Comparison of ENCODE assay signal across 28 cellular contexts in genomic region chr4:96526625-96527024, GRCh38.
"Had no signal": no experiment of that assay in that cellular context is flagged by ENCODE, and none has a peak within 500 bp of the region (broad histone marks: within the 10 kb centered on the region; RNA-seq: fewer than 3 reads in every experiment).

No MANE protein-coding gene starts in this region.

- H3K4me1 Mint-ChIP-seq: stimulated activated effector memory CD8-positive, alpha-beta T cell treated with anti-CD3 and anti-CD28 coated beads, Interleukin-12 subunit alpha, Interleukin-12 subunit beta, amount 100 ng/mL, for 72 hours; stimulated activated memory B cell treated with anti-CD40 and anti-IgM and Interleukin-4, amounts not matched to agents 10 μg/mL and 1 μg/mL and 100 μg/mL, for 72 hours; stimulated activated naive B cell treated with anti-CD40 and anti-IgM and Interleukin-4, amounts not matched to agents 10 μg/mL and 1 μg/mL and 100 μg/mL, for 72 hours; stimulated activated naive CD8-positive, alpha-beta T cell treated with anti-CD3 and anti-CD28 coated beads, Interleukin-15, amount 100 ng/mL, for 72 hours had no signal

- H3K36me3 Mint-ChIP-seq: stimulated activated effector memory CD8-positive, alpha-beta T cell treated with anti-CD3 and anti-CD28 coated beads, Interleukin-12 subunit alpha, Interleukin-12 subunit beta, amount 100 ng/mL, for 72 hours; stimulated activated memory B cell treated with anti-CD40 and anti-IgM and Interleukin-4, amounts not matched to agents 10 μg/mL and 1 μg/mL and 100 μg/mL, for 72 hours; stimulated activated naive B cell treated with anti-CD40 and anti-IgM and Interleukin-4, amounts not matched to agents 10 μg/mL and 1 μg/mL and 100 μg/mL, for 72 hours; type B pancreatic cell had no signal

- H3K36me3 ChIP-seq: stomach, suprapubic skin, thoracic aorta, thyroid gland, tibial artery, tibial nerve, transverse colon, upper lobe of left lung, upper lobe of right lung, uterus, vagina had no signal

- DNase-seq: stimulated activated CD4-positive, alpha-beta T cell treated with anti-CD3 and anti-CD28 coated beads, Interleukin-2, amount 100 ng/mL, for 48 hours; stimulated activated CD4-positive, alpha-beta T cell treated with anti-CD3 and anti-CD28 coated beads, Interleukin-4, amount 100 ng/mL, for 1 hour; stimulated activated CD4-positive, alpha-beta T cell treated with anti-CD3 and anti-CD28 coated beads, Interleukin-4, amount 100 ng/mL, for 24 hours; stimulated activated CD4-positive, alpha-beta T cell treated with anti-CD3 and anti-CD28 coated beads, Interleukin-4, amount 100 ng/mL, for 4 hours; stimulated activated CD8-positive, alpha-beta memory T cell treated with anti-CD3 and anti-CD28 coated beads, Interleukin-4, amount 100 ng/mL, for 48 hours; stimulated activated naive B cell treated with anti-CD40 and anti-IgM and Interleukin-4, amounts not matched to agents 10 μg/mL and 1 μg/mL and 100 μg/mL, for 72 hours; stimulated activated naive CD4-positive, alpha-beta T cell; stimulated activated naive CD4-positive, alpha-beta T cell treated with Interleukin-2 at 50 U/mL for 16 hours; stimulated activated naive CD8-positive, alpha-beta T cell treated with anti-CD3 and anti-CD28 coated beads, Interleukin-15, amount 100 ng/mL, for 72 hours; stimulated activated naive CD8-positive, alpha-beta T cell treated with anti-CD3 and anti-CD28 coated beads, Interleukin-15, Interleukin-2, amounts not matched to agents 100 U/mL and 50 U/mL, for 24 hours; stomach; substantia nigra; testis; thyroid gland; tibial artery; transverse colon; trophoblast cell; upper lobe of left lung; upper lobe of right lung; uterus had no signal

- H3K27me3 ChIP-seq: stomach, suprapubic skin, testis, thyroid gland, tibial artery, tibial nerve, transverse colon, upper lobe of left lung, upper lobe of right lung, uterus, vagina had no signal

- H3K9me3 Mint-ChIP-seq: stimulated activated memory B cell treated with anti-CD40 and anti-IgM and Interleukin-4, amounts not matched to agents 10 μg/mL and 1 μg/mL and 100 μg/mL, for 72 hours; stimulated activated naive B cell treated with anti-CD40 and anti-IgM and Interleukin-4, amounts not matched to agents 10 μg/mL and 1 μg/mL and 100 μg/mL, for 72 hours had no signal

- H3K9me3 ChIP-seq: stomach, suprapubic skin, testis, thoracic aorta, thyroid gland, tibial artery, tibial nerve, transverse colon, upper lobe of left lung, upper lobe of right lung, uterus, vagina had no signal

- H3K27ac Mint-ChIP-seq: stimulated activated effector memory CD8-positive, alpha-beta T cell treated with anti-CD3 and anti-CD28 coated beads, Interleukin-12 subunit alpha, Interleukin-12 subunit beta, amount 100 ng/mL, for 72 hours; stimulated activated memory B cell treated with anti-CD40 and anti-IgM and Interleukin-4, amounts not matched to agents 10 μg/mL and 1 μg/mL and 100 μg/mL, for 72 hours; stimulated activated naive B cell treated with anti-CD40 and anti-IgM and Interleukin-4, amounts not matched to agents 10 μg/mL and 1 μg/mL and 100 μg/mL, for 72 hours; stimulated activated naive CD8-positive, alpha-beta T cell treated with anti-CD3 and anti-CD28 coated beads, Interleukin-15, amount 100 ng/mL, for 72 hours; stimulated activated naive CD8-positive, alpha-beta T cell treated with anti-CD3 and anti-CD28 coated beads, Interleukin-15, Interleukin-2, amounts not matched to agents 100 ng/mL and 50 ng/mL, for 24 hours; type B pancreatic cell had no signal

- H3K27ac ChIP-seq: stomach, suprapubic skin, testis, thoracic aorta, thyroid gland, tibial artery, tibial nerve, transverse colon, upper lobe of left lung, upper lobe of right lung, uterus, vagina had no signal

- ATAC-seq: stimulated activated effector memory CD8-positive, alpha-beta T cell treated with anti-CD3 and anti-CD28 coated beads, Interleukin-12 subunit alpha, Interleukin-12 subunit beta, amount 100 ng/mL, for 72 hours; stimulated activated memory B cell treated with anti-CD40 and anti-IgM and Interleukin-4, amounts not matched to agents 10 μg/mL and 1 μg/mL and 100 μg/mL, for 72 hours; stimulated activated naive B cell treated with anti-CD40 and anti-IgM and Interleukin-4, amounts not matched to agents 10 μg/mL and 1 μg/mL and 100 μg/mL, for 72 hours; stimulated activated naive CD8-positive, alpha-beta T cell treated with anti-CD3 and anti-CD28 coated beads, Interleukin-15, amount 100 ng/mL, for 72 hours; stimulated activated naive CD8-positive, alpha-beta T cell treated with anti-CD3 and anti-CD28 coated beads, Interleukin-15, Interleukin-2, amounts not matched to agents 100 U/mL and 50 U/mL, for 24 hours; upper lobe of right lung had no signal

- H3K4me3 Mint-ChIP-seq: stimulated activated effector memory CD8-positive, alpha-beta T cell treated with anti-CD3 and anti-CD28 coated beads, Interleukin-12 subunit alpha, Interleukin-12 subunit beta, amount 100 ng/mL, for 72 hours; stimulated activated memory B cell treated with anti-CD40 and anti-IgM and Interleukin-4, amounts not matched to agents 10 μg/mL and 1 μg/mL and 100 μg/mL, for 72 hours; stimulated activated naive B cell treated with anti-CD40 and anti-IgM and Interleukin-4, amounts not matched to agents 10 μg/mL and 1 μg/mL and 100 μg/mL, for 72 hours; stimulated activated naive CD8-positive, alpha-beta T cell treated with anti-CD3 and anti-CD28 coated beads, Interleukin-15, amount 100 ng/mL, for 72 hours; stimulated activated naive CD8-positive, alpha-beta T cell treated with anti-CD3 and anti-CD28 coated beads, Interleukin-15, Interleukin-2, amounts not matched to agents 100 ng/mL and 50 ng/mL, for 24 hours; type B pancreatic cell had no signal

- H3K4me3 ChIP-seq: stomach, suprapubic skin, testis, thoracic aorta, thyroid gland, tibial artery, tibial nerve, transverse colon, upper lobe of left lung, upper lobe of right lung, uterus, vagina had no signal

- H3K27me3 Mint-ChIP-seq: stimulated activated memory B cell treated with anti-CD40 and anti-IgM and Interleukin-4, amounts not matched to agents 10 μg/mL and 1 μg/mL and 100 μg/mL, for 72 hours; stimulated activated naive B cell treated with anti-CD40 and anti-IgM and Interleukin-4, amounts not matched to agents 10 μg/mL and 1 μg/mL and 100 μg/mL, for 72 hours; stimulated activated naive CD8-positive, alpha-beta T cell treated with anti-CD3 and anti-CD28 coated beads, Interleukin-15, amount 100 ng/mL, for 72 hours; stimulated activated naive CD8-positive, alpha-beta T cell treated with anti-CD3 and anti-CD28 coated beads, Interleukin-15, Interleukin-2, amounts not matched to agents 100 ng/mL and 50 ng/mL, for 24 hours; type B pancreatic cell had no signal

- H3K4me1 ChIP-seq: stomach, suprapubic skin, testis, thyroid gland, tibial artery, tibial nerve, transverse colon, upper lobe of left lung, upper lobe of right lung, uterus, vagina had no signal
